ENCODE assay signal across 1 cellular context in the genomic region with DNA sequence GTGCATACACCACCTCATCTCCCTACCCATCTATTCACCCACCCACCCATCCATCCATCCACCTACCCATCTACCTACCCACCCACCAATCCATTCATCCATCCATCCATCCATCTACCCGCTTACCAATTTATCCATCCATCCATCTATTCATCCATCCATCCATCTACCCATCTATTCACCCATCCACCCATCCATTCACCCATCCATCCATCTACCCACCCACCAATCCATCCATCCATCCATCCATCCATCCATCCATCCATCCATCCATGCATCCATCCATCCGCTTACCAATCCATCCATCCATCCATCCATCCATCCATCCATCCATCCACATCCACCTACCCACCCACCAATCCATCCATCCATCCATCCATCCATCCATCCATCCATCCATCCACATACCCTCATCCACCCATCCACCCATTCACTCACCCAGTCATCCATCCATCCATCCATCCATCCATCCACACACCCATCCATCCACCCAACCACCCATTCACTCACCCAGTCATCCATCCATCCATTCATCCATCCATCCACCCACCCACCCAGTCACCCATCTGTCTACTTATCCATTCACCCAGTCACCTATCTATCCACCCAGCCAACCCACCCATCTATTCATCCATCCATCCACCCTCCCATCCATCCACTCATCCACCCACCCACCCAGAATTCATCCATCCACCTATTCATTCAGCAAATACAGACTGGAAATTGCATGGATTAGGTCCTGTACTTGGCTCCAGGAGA.
TF ChIP-seq lines count a peak whose summit lies in the region.

No MANE protein-coding gene starts in this region.

TF ChIP-seq in IMR-90, 13 proteins besides CTCF, POLR2A, EP300 and RAD21 (continued from another document):
- TF ChIP-seq FOS (IDR thresholded peaks at IDR 0.05; ENCODE audit: low read depth, low read length): no peak
- TF ChIP-seq BHLHE40 (IDR thresholded peaks at IDR 0.05; ENCODE audit: low read depth, low read length): no peak
- no peak for TF ChIP-seq MXI1 (IDR thresholded peaks at IDR 0.05; ENCODE audit: borderline replicate concordance, low read depth, low read length)
- TF ChIP-seq NFE2L2 (IDR thresholded peaks at IDR 0.05; ENCODE audit: low read depth, low read length): no peak
TF ChIP-seq in IMR-90: peak in this region for 0.
